Comparison of ENCODE assay signal across 10 cellular contexts in genomic region chr16:5070431-5071186, GRCh38. TPM values are rescaled to one million over a fixed set of nuclear protein-coding genes. Genes with fewer than 3 reads are reported as not detected.
DNase-seq lines count a peak whose midpoint lies in the region; ATAC-seq and TF ChIP-seq lines count a peak whose summit lies in the region.
"Had no signal": no experiment of that assay in that cellular context is flagged by ENCODE, and none has a peak within 500 bp of the region (broad histone marks: within the 10 kb centered on the region; RNA-seq: fewer than 3 reads in every experiment).

No MANE protein-coding gene starts in this region.

- intact Hi-C loops in activated CD4-positive, alpha-beta T cell treated with anti-CD3 and anti-CD28 coated beads, Interleukin-2, amount 10 ng/mL, durations not matched to agents 24 days and 14 days (cut with micrococcal nuclease) = loop anchor here (5.0 kb wide), 1 partner anchor 38 kb away; the partner anchor contains the start of gene NAGPA
- intact Hi-C loops in activated B cell treated with CpG ODN at 0.5 μM for 24 hours (cut with micrococcal nuclease) = loop anchor here (1.0 to 5.0 kb wide), 2 partner anchors 37 to 223 kb away; partner anchors contain the start of genes GLYR1, NAGPA and UBN1

- H2AFZ ChIP-seq in hepatocyte = peak overlapping the region; percentile 89

- peaks cover 9% of the 10 kb centered on the region for H3K36me3 Mint-ChIP-seq in activated CD4-positive, alpha-beta T cell treated with anti-CD3 and anti-CD28 coated beads, Interleukin-2, amount 10 ng/mL, durations not matched to agents 24 days and 14 days (ENCODE audit: low read depth)
- H3K36me3 Mint-ChIP-seq in activated B cell treated with CpG ODN at 0.5 μM for 24 hours (ENCODE audit: low read depth) = peaks cover 19% of the 10 kb centered on the region
- H3K36me3 Mint-ChIP-seq in stimulated activated memory B cell treated with anti-CD40 and anti-IgM and Interleukin-4, amounts not matched to agents 10 μg/mL and 1 μg/mL and 100 μg/mL, for 72 hours = peaks cover 21% of the 10 kb centered on the region

- 87% methylated on average over 15 of the region's 15 CpGs for WGBS in hepatocyte (ENCODE audit: low lambda C conversion rate, missing lambda C conversion rate)

- TF ChIP-seq CTCF in activated B cell treated with CpG ODN at 0.5 μM for 24 hours (IDR thresholded peaks at IDR 0.05) (no peak), hepatocyte (IDR thresholded peaks at IDR 0.05; ENCODE audit: poor library complexity) (no peak)

- DNase-seq in activated CD4-positive, alpha-beta T cell treated with anti-CD3 and anti-CD28 coated beads, Interleukin-2, amount 10 ng/mL, durations not matched to agents 24 days and 14 days = no peak
- DNase-seq in activated CD4-positive, alpha-beta T cell treated with anti-CD3 and anti-CD28 coated beads, Interleukin-2, amount 50 U/mL, for 48 hours = no peak
- DNase-seq in activated B cell treated with CpG ODN at 0.5 μM for 24 hours (no peak), hepatocyte (ENCODE audit: low spot score) (no peak), NCI-H187 treated with DMSO at 0.1 percent for 48 hours (lab: John Stamatoyannopoulos, UW) (no peak)
- DNase-seq: midbrain had no signal

- H3K27me3 ChIP-seq in hepatocyte = no peaks in the 10 kb centered on the region

- H3K9me3 Mint-ChIP-seq in activated CD4-positive, alpha-beta T cell treated with anti-CD3 and anti-CD28 coated beads, Interleukin-2, amount 10 ng/mL, durations not matched to agents 24 days and 14 days = no peaks in the 10 kb centered on the region
- no peaks in the 10 kb centered on the region for H3K9me3 Mint-ChIP-seq in activated B cell treated with CpG ODN at 0.5 μM for 24 hours
- no peaks in the 10 kb centered on the region for H3K9me3 Mint-ChIP-seq in stimulated activated memory B cell treated with anti-CD40 and anti-IgM and Interleukin-4, amounts not matched to agents 10 μg/mL and 1 μg/mL and 100 μg/mL, for 72 hours

- no peaks in the 10 kb centered on the region for H3K9me2 ChIP-seq in hepatocyte (replicated peaks; ENCODE audit: insufficient read depth)

- no peaks in the 10 kb centered on the region for H3K27me3 Mint-ChIP-seq in activated CD4-positive, alpha-beta T cell treated with anti-CD3 and anti-CD28 coated beads, Interleukin-2, amount 10 ng/mL, durations not matched to agents 24 days and 14 days
- H3K27me3 Mint-ChIP-seq in activated B cell treated with CpG ODN at 0.5 μM for 24 hours = peaks cover 3% of the 10 kb centered on the region
- H3K27me3 Mint-ChIP-seq in stimulated activated memory B cell treated with anti-CD40 and anti-IgM and Interleukin-4, amounts not matched to agents 10 μg/mL and 1 μg/mL and 100 μg/mL, for 72 hours = no peaks in the 10 kb centered on the region

- ATAC-seq in activated B cell treated with CpG ODN at 0.5 μM for 24 hours (ENCODE audit: low read depth) = no peak
- no peak for ATAC-seq in stimulated activated memory B cell treated with anti-CD40 and anti-IgM and Interleukin-4, amounts not matched to agents 10 μg/mL and 1 μg/mL and 100 μg/mL, for 72 hours
- ATAC-seq in GM21526 (IDR thresholded peaks at IDR 0.05; ENCODE audit: low FRiP score, unreplicated experiment) = no peak
- ATAC-seq in GM19397 (IDR thresholded peaks at IDR 0.05; ENCODE audit: unreplicated experiment) = no peak

- CTCF ChIA-PET in activated B cell treated with CpG ODN at 0.5 μM for 24 hours (lab: Charles Lee) = no interaction called here

- no peaks in the 10 kb centered on the region for H3K9me3 ChIP-seq in hepatocyte (ENCODE audit: low read depth)

- H4K20me1 ChIP-seq in hepatocyte (ENCODE audit: insufficient read depth, poor library complexity, severe bottlenecking) = no peaks in the 10 kb centered on the region

- peaks cover 7% of the 10 kb centered on the region for H3K4me1 ChIP-seq in hepatocyte (ENCODE audit: insufficient read depth)

- H3K4me3 Mint-ChIP-seq in activated CD4-positive, alpha-beta T cell treated with anti-CD3 and anti-CD28 coated beads, Interleukin-2, amount 10 ng/mL, durations not matched to agents 24 days and 14 days = peak overlapping the region; percentile 23
- H3K4me3 Mint-ChIP-seq in activated B cell treated with CpG ODN at 0.5 μM for 24 hours = peak overlapping the region; percentile 96
- H3K4me3 Mint-ChIP-seq in stimulated activated memory B cell treated with anti-CD40 and anti-IgM and Interleukin-4, amounts not matched to agents 10 μg/mL and 1 μg/mL and 100 μg/mL, for 72 hours = no peak overlapping the region

- no peaks in the 10 kb centered on the region for H3K36me3 ChIP-seq in hepatocyte (replicated peaks; ENCODE audit: insufficient read depth, low read depth)

- no peak overlapping the region for H3K4me3 ChIP-seq in hepatocyte

- H3K79me2 ChIP-seq in hepatocyte = peaks cover 28% of the 10 kb centered on the region

- H3K27ac ChIP-seq in hepatocyte = peak overlapping the region; percentile 86

- peak overlapping the region; percentile 32 for H3K27ac Mint-ChIP-seq in activated CD4-positive, alpha-beta T cell treated with anti-CD3 and anti-CD28 coated beads, Interleukin-2, amount 10 ng/mL, durations not matched to agents 24 days and 14 days
- peak overlapping the region; percentile 94 for H3K27ac Mint-ChIP-seq in activated B cell treated with CpG ODN at 0.5 μM for 24 hours
- H3K27ac Mint-ChIP-seq in stimulated activated memory B cell treated with anti-CD40 and anti-IgM and Interleukin-4, amounts not matched to agents 10 μg/mL and 1 μg/mL and 100 μg/mL, for 72 hours = peak overlapping the region; percentile 98

- POLR2A ChIA-PET in activated B cell treated with CpG ODN at 0.5 μM for 24 hours (lab: Charles Lee) = interaction anchor here (1.7 to 2.0 kb wide), 4 partner anchors 28 to 719 kb away, joined by 5 to 19 read pairs (median 6); partner anchors contain the start of genes NAGPA and PAM16

- H3K4me1 Mint-ChIP-seq in activated CD4-positive, alpha-beta T cell treated with anti-CD3 and anti-CD28 coated beads, Interleukin-2, amount 10 ng/mL, durations not matched to agents 24 days and 14 days = peaks cover 23% of the 10 kb centered on the region
- peaks cover 25% of the 10 kb centered on the region for H3K4me1 Mint-ChIP-seq in activated B cell treated with CpG ODN at 0.5 μM for 24 hours
- H3K4me1 Mint-ChIP-seq in stimulated activated memory B cell treated with anti-CD40 and anti-IgM and Interleukin-4, amounts not matched to agents 10 μg/mL and 1 μg/mL and 100 μg/mL, for 72 hours = peaks cover 40% of the 10 kb centered on the region

- no peak overlapping the region for H3K4me2 ChIP-seq in hepatocyte

RNA-seq across cellular contexts. Expression of gene ALG1, which starts 1.0 kb away (rescaled TPM):
- 36.1 and 37.1 TPM in 2 replicates for total RNA-seq in activated CD4-positive, alpha-beta T cell treated with anti-CD3 and anti-CD28 coated beads, Interleukin-2, amount 10 ng/mL, durations not matched to agents 24 days and 14 days
- total RNA-seq in activated B cell treated with CpG ODN at 0.5 μM for 24 hours (25.8 and 28.2 TPM in 2 replicates), hepatocyte (37.9 and 63.6 TPM in 2 replicates)
- 45.5 and 51.9 TPM in 2 replicates for polyA plus RNA-seq in hepatocyte

RNA-seq across cellular contexts. Expression of gene C16orf89, which starts 4.9 kb away (rescaled TPM):
- not detected in 2 replicates for total RNA-seq in activated CD4-positive, alpha-beta T cell treated with anti-CD3 and anti-CD28 coated beads, Interleukin-2, amount 10 ng/mL, durations not matched to agents 24 days and 14 days
- total RNA-seq in activated B cell treated with CpG ODN at 0.5 μM for 24 hours = not detected in 2 replicates
- 1.1 and 4.5 TPM in 2 replicates for total RNA-seq in hepatocyte
- 2.0 and 3.8 TPM in 2 replicates for polyA plus RNA-seq in hepatocyte
- total RNA-seq: fibroblast of villous mesenchyme had no signal

RNA-seq across cellular contexts. Expression of gene EEF2KMT, which starts 27.0 kb away (rescaled TPM):
- total RNA-seq in activated CD4-positive, alpha-beta T cell treated with anti-CD3 and anti-CD28 coated beads, Interleukin-2, amount 10 ng/mL, durations not matched to agents 24 days and 14 days = 31.6 and 31.7 TPM in 2 replicates
- 14.9 and 15.3 TPM in 2 replicates for total RNA-seq in activated B cell treated with CpG ODN at 0.5 μM for 24 hours
- 5.8 and 16.5 TPM in 2 replicates for total RNA-seq in hepatocyte
- 16.1 and 16.7 TPM in 2 replicates for polyA plus RNA-seq in hepatocyte

RNA-seq across cellular contexts. Expression of gene NAGPA, which starts 36.9 kb away (rescaled TPM):
- total RNA-seq in activated CD4-positive, alpha-beta T cell treated with anti-CD3 and anti-CD28 coated beads, Interleukin-2, amount 10 ng/mL, durations not matched to agents 24 days and 14 days = 10.6 and 11.4 TPM in 2 replicates
- total RNA-seq in activated B cell treated with CpG ODN at 0.5 μM for 24 hours (23.8 and 24.2 TPM in 2 replicates), hepatocyte (30.5 and 32.2 TPM in 2 replicates)
- polyA plus RNA-seq in hepatocyte = 33.7 and 35.7 TPM in 2 replicates

Comparison
In these comparisons a context has a peak if more than half of its experiments do, and no peak if none do; other contexts are left out.
1. H3K27ac Mint-ChIP-seq: peak in every context shown above with its lines; median percentile 98 in stimulated activated memory B cell treated with anti-CD40 and anti-IgM and Interleukin-4, amounts not matched to agents 10 μg/mL and 1 μg/mL and 100 μg/mL, for 72 hours; 94 in activated B cell treated with CpG ODN at 0.5 μM for 24 hours; 32 in activated CD4-positive, alpha-beta T cell treated with anti-CD3 and anti-CD28 coated beads, Interleukin-2, amount 10 ng/mL, durations not matched to agents 24 days and 14 days.